ENCODE assay signal across 9 cellular contexts in genomic region chr1:207495816-207496792, GRCh38. TPM values are rescaled to one million over a fixed set of nuclear protein-coding genes. Genes with fewer than 3 reads are reported as not detected.
DNase-seq lines count a peak whose midpoint lies in the region; ATAC-seq, FAIRE-seq and TF ChIP-seq lines count a peak whose summit lies in the region.
"Had no signal": no experiment of that assay in that cellular context is flagged by ENCODE, and none has a peak within 500 bp of the region (broad histone marks: within the 10 kb centered on the region; RNA-seq: fewer than 3 reads in every experiment).

TSS of gene CR1 (plus strand) at chr1:207496157. CDS start at chr1:207496268, 111 bp downstream.

- POLR2A ChIA-PET in OCI-LY7 (lab: Charles Lee) = interaction anchor here (1.0 kb wide), 1 partner anchor 195 kb away, joined by 3 read pairs; no protein-coding TSS in a partner anchor

- H3K4me2 ChIP-seq in OCI-LY7 (ENCODE audit: low read length) (peak within 1 kb of the TSS; percentile 56), keratinocyte (ENCODE audit: control insufficient read depth, extremely low read depth, insufficient read depth, low read depth, low read length) (peak within 1 kb of the TSS; percentile 41)

- DNase-seq in GM12891 (ENCODE audit: insufficient read length, low spot score) = peak; percentile 31
- peak; percentile 6 for DNase-seq in OCI-LY7 (ENCODE audit: low spot score)
- no peak for DNase-seq in keratinocyte (ENCODE audit: low read depth, low spot score)
- DNase-seq in stimulated activated CD4-positive, alpha-beta T cell treated with anti-CD3 and anti-CD28 coated beads, Interleukin-4, amount 100 ng/mL, for 1 hour = peak; percentile 34
- no peak for DNase-seq in NCI-H1436 treated with DMSO at 0.1 percent for 48 hours (lab: John Stamatoyannopoulos, UW)

- H3K4me3 ChIP-seq in OCI-LY7 (ENCODE audit: low read depth, low read length, poor library complexity, severe bottlenecking) = peak within 1 kb of the TSS; percentile 52
- peak within 1 kb of the TSS in 1 of 3 experiments; percentile 34 for H3K4me3 ChIP-seq in keratinocyte (ENCODE audit: control insufficient read depth in 2 of 3, extremely low read depth in 1 of 3, insufficient read depth in 2 of 3, low read depth in 1 of 3, low read length in 3 of 3)

- H4K20me1 ChIP-seq in OCI-LY7 (ENCODE audit: insufficient read depth, low read length) = no peaks in the 10 kb centered on the region
- H4K20me1 ChIP-seq in keratinocyte (ENCODE audit: control insufficient read depth, extremely low read depth, insufficient read depth, low read length) = no peaks in the 10 kb centered on the region

- H3K4me1 ChIP-seq in OCI-LY7 (ENCODE audit: insufficient read depth, low read length, poor library complexity, severe bottlenecking) = peaks cover 10% of the 10 kb centered on the region
- H3K4me1 ChIP-seq in keratinocyte (ENCODE audit: control insufficient read depth, extremely low read depth, insufficient read depth, low read length) = no peaks in the 10 kb centered on the region

- whole genome bisulfite sequencing in adipose tissue, 3 donors = 2 to 4% (median 3%) methylated on average over 68 of the region's 68 CpGs

- peak; percentile 45 for ATAC-seq in HG02610 (IDR thresholded peaks at IDR 0.05; ENCODE audit: unreplicated experiment)
- ATAC-seq in HG03565 (IDR thresholded peaks at IDR 0.05; ENCODE audit: unreplicated experiment) = no peak

- H2AFZ ChIP-seq in OCI-LY7 (ENCODE audit: low read length) = peak within 1 kb of the TSS; percentile 42; the same call in 1 of the 2 replicates
- H2AFZ ChIP-seq in keratinocyte (ENCODE audit: control insufficient read depth, low read length) = no peak within 1 kb of the TSS

- H3K9me1 ChIP-seq in keratinocyte (ENCODE audit: control insufficient read depth, extremely low read depth, insufficient read depth, low read length) = no peaks in the 10 kb centered on the region

- TF ChIP-seq POLR2A in GM12891 (IDR thresholded peaks at IDR 0.05; ENCODE audit: low read depth, low read length) = no peak

- H3K27ac ChIP-seq in OCI-LY7 (ENCODE audit: low read depth, low read length, poor library complexity, severe bottlenecking) (no peak within 1 kb of the TSS), adipose tissue (ENCODE audit: low read depth, low read length) (peak within 1 kb of the TSS; percentile 54), keratinocyte (ENCODE audit: control insufficient read depth, insufficient read depth, low read length) (no peak within 1 kb of the TSS)

- H3K79me2 ChIP-seq in OCI-LY7 (ENCODE audit: insufficient read depth, low read depth, low read length) (no peaks in the 10 kb centered on the region), keratinocyte (ENCODE audit: control insufficient read depth, insufficient read depth, low read length) (no peaks in the 10 kb centered on the region)

- TF ChIP-seq CTCF in OCI-LY7 (conservative IDR thresholded peaks at IDR 0.05; ENCODE audit: low read length) = no peak
- no peak for TF ChIP-seq CTCF in keratinocyte (optimal IDR thresholded peaks at IDR 0.05 in 1 of 3, IDR thresholded peaks at IDR 0.05 in 1 of 3, conservative IDR thresholded peaks at IDR 0.05 in 1 of 3; ENCODE audit: extremely low read depth in 1 of 3, insufficient read depth in 2 of 3, low read length in 3 of 3)

- dilution Hi-C loops in keratinocyte (cut with MboI; ENCODE audit: extremely low pct_ligation_motif_present, low sequenced_read_pairs) = no loop called here

- H3K9me2 ChIP-seq in OCI-LY7 (ENCODE audit: insufficient read depth, low read length) = no peaks in the 10 kb centered on the region

- CTCF ChIA-PET in OCI-LY7 (lab: Charles Lee; ENCODE audit: unreplicated experiment) = no interaction called here

- intact Hi-C loops in OCI-LY7 (cut with micrococcal nuclease; ENCODE audit: unreplicated experiment) = loop anchor here (5.0 kb wide), 1 partner anchor 174 kb away; the partner anchor contains the start of gene CD55

- peaks cover 58% of the 10 kb centered on the region for H3K27me3 ChIP-seq in keratinocyte (ENCODE audit: control insufficient read depth, extremely low read depth, insufficient read depth, low read length)

- H3K9me3 ChIP-seq in OCI-LY7 (ENCODE audit: low read length) (no peaks in the 10 kb centered on the region), keratinocyte (ENCODE audit: control insufficient read depth, low read depth, low read length) (no peaks in the 10 kb centered on the region)

- no TSS peak for BruUV-seq in OCI-LY7 (replicated peaks; lab: Mats Ljungman, UMichigan)

- peak; percentile 93 for FAIRE-seq in GM12891 (lab: Jason Lieb, UNC)
- no peak for FAIRE-seq in keratinocyte (lab: Jason Lieb, UNC)

- no peaks in the 10 kb centered on the region for H3K36me3 ChIP-seq in OCI-LY7 (ENCODE audit: insufficient read depth, low read length)
- H3K36me3 ChIP-seq in keratinocyte (ENCODE audit: control insufficient read depth in 2 of 2, extremely low read depth in 1 of 2, insufficient read depth in 2 of 2, low read length in 2 of 2) = no peaks in the 10 kb centered on the region

- no peak within 1 kb of the TSS for H3K9ac ChIP-seq in keratinocyte (ENCODE audit: control insufficient read depth, extremely low read depth, insufficient read depth, low read length)

TF ChIP-seq in GM12891, 5 proteins besides CTCF, POLR2A, EP300 and RAD21:
- no peak for TF ChIP-seq PAX5 (IDR thresholded peaks at IDR 0.05; ENCODE audit: insufficient read depth, low read length, severe bottlenecking)
- 0 out of 2 replicates have a peak, but pooled peaks have one; percentile 8 for TF ChIP-seq TAF1 (IDR thresholded peaks at IDR 0.05; ENCODE audit: low read depth, low read length)
- TF ChIP-seq POLR2AphosphoS5 (IDR thresholded peaks at IDR 0.05; ENCODE audit: low read depth, low read length) = no peak
- TF ChIP-seq POU2F2 (IDR thresholded peaks at IDR 0.05; ENCODE audit: low read depth, low read length) = peak; percentile 56; the same call in 1 of the 2 replicates

RNA-seq across cellular contexts. Expression of gene CR1, which starts in this region (rescaled TPM):
- polyA plus RNA-seq in GM12891 (2012; ENCODE audit: low read depth, missing spikeins) = 3.6 TPM
- not detected in 2 replicates for total RNA-seq in OCI-LY7 (2014; rRNA removed; shearing (Covaris generic))
- not detected in 2 replicates for total RNA-seq in OCI-LY7 (2022)
- 1 to 10 TPM in 2 of 3 donors, under 1 TPM in 1; 0.44 to 5.0 (median 3.6) TPM for polyA plus RNA-seq in adipose tissue
- polyA plus RNA-seq in keratinocyte = 0.01 to 0.12 TPM (median 0.09 TPM) in 3 replicates
- polyA plus RNA-seq in keratinocyte (2011; ENCODE audit: low read depth) = not detected
- 0.04 and 0.05 TPM in 2 replicates for polyA plus RNA-seq in keratinocyte (2011; cell fraction: cytosol; rRNA removed)
- 0.09 and 0.11 TPM in 2 replicates for polyA plus RNA-seq in keratinocyte (2011; cell fraction: nucleus; rRNA removed)
- polyA plus RNA-seq in keratinocyte (2012; ENCODE audit: low replicate concordance) = 0.01 TPM in 1 of 2 replicates, not detected in the other
- polyA minus RNA-seq in keratinocyte = 0.43 TPM in 1 of 3 replicates, not detected in the others
- not detected for polyA minus RNA-seq in keratinocyte (2011; cell fraction: cytosol; rRNA and poly(A)+ RNA removed)
- polyA minus RNA-seq in keratinocyte (2011; cell fraction: nucleus; rRNA and poly(A)+ RNA removed) = 0.08 TPM in 1 of 2 replicates, not detected in the other
- total RNA-seq: lung microvascular endothelial cell had no signal

Comparison
In these comparisons a context has a peak if more than half of its experiments do, and no peak if none do; other contexts are left out.
1. Peak in DNase-seq, H3K4me3 ChIP-seq and H3K4me2 ChIP-seq in OCI-LY7; RNA of the gene not detected or under 1 TPM.
2. DNase-seq: peak in GM12891 (single experiment) and stimulated activated CD4-positive, alpha-beta T cell treated with anti-CD3 and anti-CD28 coated beads, Interleukin-4, amount 100 ng/mL, for 1 hour (single experiment); none in keratinocyte (single experiment) and NCI-H1436 treated with DMSO at 0.1 percent for 48 hours (single experiment).